ENCODE assay signal across 25 cellular contexts in the genomic region with DNA sequence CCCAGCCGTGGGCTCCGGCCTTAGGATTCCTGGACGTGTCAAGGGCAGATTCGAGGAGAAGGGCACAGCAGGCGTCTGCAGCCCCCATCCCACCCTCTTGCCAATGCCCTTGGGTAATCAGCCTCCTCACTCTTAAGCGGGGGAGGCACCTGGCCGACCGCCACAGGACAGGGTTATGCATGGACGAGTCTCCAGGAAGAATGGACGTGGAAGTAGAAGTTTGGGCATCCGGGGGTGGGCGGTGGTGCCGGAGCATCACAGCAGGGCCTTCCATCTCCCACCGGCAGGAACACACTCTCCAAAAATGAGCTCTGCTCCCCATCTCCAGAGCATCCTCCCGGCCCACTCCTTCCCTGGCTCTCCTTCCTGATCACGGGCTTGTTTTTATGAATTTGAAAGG.
"Had no signal": no experiment of that assay in that cellular context is flagged by ENCODE, and none has a peak within 500 bp of the region (broad histone marks: within the 10 kb centered on the region; RNA-seq: fewer than 3 reads in every experiment).

No MANE protein-coding gene starts in this region.

- H3K36me3 Mint-ChIP-seq: naive thymus-derived CD4-positive, alpha-beta T cell; natural killer cell; stimulated activated effector memory CD8-positive, alpha-beta T cell treated with anti-CD3 and anti-CD28 coated beads, Interleukin-12 subunit alpha, Interleukin-12 subunit beta, amount 100 ng/mL, for 72 hours had no signal

- H3K4me3 ChIP-seq: pancreas, psoas muscle, right lobe of liver, stomach, tibial nerve, upper lobe of left lung, vagina had no signal

- DNase-seq: naive thymus-derived CD4-positive, alpha-beta T cell; natural killer cell; nucleus accumbens; psoas muscle; right cardiac atrium; right lobe of liver; sigmoid colon; small intestine; stimulated activated CD4-positive, alpha-beta T cell treated with anti-CD3 and anti-CD28 coated beads, Interleukin-15, amount 100 ng/mL, for 24 hours; stimulated activated CD4-positive, alpha-beta T cell treated with anti-CD3 and anti-CD28 coated beads, Interleukin-2, amount 100 ng/mL, for 24 hours; stimulated activated CD4-positive, alpha-beta T cell treated with anti-CD3 and anti-CD28 coated beads, Interleukin-2, amount 100 ng/mL, for 48 hours; stimulated activated CD4-positive, alpha-beta T cell treated with anti-CD3 and anti-CD28 coated beads, Interleukin-4, amount 100 ng/mL, for 24 hours; stimulated activated naive B cell treated with anti-CD40 and anti-IgM and Interleukin-4, amounts not matched to agents 10 μg/mL and 1 μg/mL and 100 μg/mL, for 72 hours; stimulated activated naive CD4-positive, alpha-beta T cell treated with Interleukin-2 at 50 U/mL for 16 hours; stomach; trophoblast cell had no signal

- H3K9me3 ChIP-seq: neutrophil, pancreas, psoas muscle, right lobe of liver, sigmoid colon, upper lobe of left lung, vagina had no signal

- H3K4me3 Mint-ChIP-seq: naive thymus-derived CD4-positive, alpha-beta T cell; natural killer cell; stimulated activated effector memory CD8-positive, alpha-beta T cell treated with anti-CD3 and anti-CD28 coated beads, Interleukin-12 subunit alpha, Interleukin-12 subunit beta, amount 100 ng/mL, for 72 hours; stimulated activated naive B cell treated with anti-CD40 and anti-IgM and Interleukin-4, amounts not matched to agents 10 μg/mL and 1 μg/mL and 100 μg/mL, for 72 hours; stimulated activated naive CD8-positive, alpha-beta T cell treated with anti-CD3 and anti-CD28 coated beads, Interleukin-15, Interleukin-2, amounts not matched to agents 100 ng/mL and 50 ng/mL, for 24 hours had no signal

- H3K27ac Mint-ChIP-seq: naive thymus-derived CD4-positive, alpha-beta T cell; natural killer cell; progenitor cell of endocrine pancreas; stimulated activated effector memory CD8-positive, alpha-beta T cell treated with anti-CD3 and anti-CD28 coated beads, Interleukin-12 subunit alpha, Interleukin-12 subunit beta, amount 100 ng/mL, for 72 hours; stimulated activated naive B cell treated with anti-CD40 and anti-IgM and Interleukin-4, amounts not matched to agents 10 μg/mL and 1 μg/mL and 100 μg/mL, for 72 hours; stimulated activated naive CD8-positive, alpha-beta T cell treated with anti-CD3 and anti-CD28 coated beads, Interleukin-15, Interleukin-2, amounts not matched to agents 100 ng/mL and 50 ng/mL, for 24 hours had no signal

- H3K4me1 Mint-ChIP-seq: natural killer cell; stimulated activated effector memory CD8-positive, alpha-beta T cell treated with anti-CD3 and anti-CD28 coated beads, Interleukin-12 subunit alpha, Interleukin-12 subunit beta, amount 100 ng/mL, for 72 hours had no signal

- H3K4me1 ChIP-seq: pancreas, psoas muscle, right lobe of liver, sigmoid colon, stomach, tibial nerve, upper lobe of left lung, vagina had no signal

- ATAC-seq: naive thymus-derived CD4-positive, alpha-beta T cell; natural killer cell; pancreas; psoas muscle; right cardiac atrium; right lobe of liver; stimulated activated effector memory CD8-positive, alpha-beta T cell treated with anti-CD3 and anti-CD28 coated beads, Interleukin-12 subunit alpha, Interleukin-12 subunit beta, amount 100 ng/mL, for 72 hours; stimulated activated naive B cell treated with anti-CD40 and anti-IgM and Interleukin-4, amounts not matched to agents 10 μg/mL and 1 μg/mL and 100 μg/mL, for 72 hours had no signal

- H3K9me3 Mint-ChIP-seq: nephron had no signal

- H3K27me3 Mint-ChIP-seq: stimulated activated naive CD8-positive, alpha-beta T cell treated with anti-CD3 and anti-CD28 coated beads, Interleukin-15, Interleukin-2, amounts not matched to agents 100 ng/mL and 50 ng/mL, for 24 hours had no signal

- H3K36me3 ChIP-seq: neutrophil, pancreas, right lobe of liver, sigmoid colon, stomach, tibial nerve, upper lobe of left lung, vagina had no signal

- H3K27ac ChIP-seq: neutrophil, pancreas, psoas muscle, right lobe of liver, sigmoid colon, stomach, tibial nerve, upper lobe of left lung, vagina had no signal

- H3K27me3 ChIP-seq: pancreas, right lobe of liver, tibial nerve, upper lobe of left lung, vagina had no signal
